8 cellular contexts compared by ENCODE assay signal in genomic region chr11:123740787-123741158, GRCh38. TPM values are rescaled to one million over a fixed set of nuclear protein-coding genes. Genes with fewer than 3 reads are reported as not detected.
A peak's percentile ranks its signal among the peaks of the same experiment; 100 is the strongest.
DNase-seq lines count a peak whose midpoint lies in the region; ATAC-seq and TF ChIP-seq lines count a peak whose summit lies in the region.

No MANE protein-coding gene starts in this region.

- peaks cover 32% of the 10 kb centered on the region for H3K36me3 ChIP-seq in PC-9 (ENCODE audit: low read depth)
- H3K36me3 ChIP-seq in neutrophil: no peaks in the 10 kb centered on the region

- BruUV-seq in PC-9 (replicated peaks; lab: Mats Ljungman, UMichigan): no TSS peak

- peaks cover 36% of the 10 kb centered on the region for H3K79me2 ChIP-seq in PC-9 (ENCODE audit: low read depth)

- ATAC-seq in omental fat pad (ENCODE audit: low FRiP score): no peak

- peak; percentile 24 for DNase-seq in AG20443 (ENCODE audit: low spot score)
- peak; percentile 23 for DNase-seq in GM20000 (ENCODE audit: low spot score)
- peak in 1 of 2 experiments; percentile 1 for DNase-seq in PC-9
- DNase-seq in epithelial cell of proximal tubule (ENCODE audit: low read depth): no peak
- DNase-seq in omental fat pad (ENCODE audit: low spot score): no peak
- DNase-seq in HuH-7.5 (ENCODE audit: low spot score): no peak
- DNase-seq in NCI-H446 (lab: John Stamatoyannopoulos, UW): no peak

- H3K9me3 ChIP-seq in PC-9 (ENCODE audit: insufficient read depth, low read depth): no peaks in the 10 kb centered on the region
- no peaks in the 10 kb centered on the region for H3K9me3 ChIP-seq in neutrophil

- H3K4me1 ChIP-seq in PC-9 (replicated peaks; ENCODE audit: insufficient read depth) (peaks cover 15% of the 10 kb centered on the region), neutrophil (ENCODE audit: control insufficient read depth in 1 of 2, insufficient read depth in 1 of 2, low read depth in 1 of 2, low read length in 1 of 2) (peaks cover 17 to 20% of the 10 kb centered on the region in 2 experiments)

- H3K27me3 ChIP-seq in PC-9 (ENCODE audit: insufficient read depth, low read depth) (0 out of 2 replicates have a peak, but pooled peaks cover 4% of the 10 kb centered on the region), neutrophil (peaks cover 24% of the 10 kb centered on the region)

- TF ChIP-seq CTCF in GM20000 (IDR thresholded peaks at IDR 0.05; ENCODE audit: extremely low read depth, missing control alignments) (no peak), PC-9 (conservative IDR thresholded peaks at IDR 0.05) (no peak), epithelial cell of proximal tubule (conservative IDR thresholded peaks at IDR 0.05; ENCODE audit: low read depth, low read length) (no peak), neutrophil (IDR thresholded peaks at IDR 0.05) (no peak), omental fat pad (IDR thresholded peaks at IDR 0.05) (no peak)

- CTCF ChIA-PET in PC-9 (lab: Charles Lee): no interaction called here

- POLR2A ChIA-PET in PC-9 (lab: Charles Lee; ENCODE audit: unreplicated experiment): no interaction called here

- no peaks in the 10 kb centered on the region for H3K9me2 ChIP-seq in PC-9 (ENCODE audit: insufficient read depth)

- peak overlapping the region; percentile 88 for H3K4me2 ChIP-seq in PC-9

- H3F3A ChIP-seq in PC-9 (ENCODE audit: insufficient read depth, low read depth): no peaks in the 10 kb centered on the region

- peaks cover 11% of the 10 kb centered on the region; the same call in 1 of the 2 replicates for H4K20me1 ChIP-seq in PC-9 (ENCODE audit: insufficient read depth)

- peak overlapping the region; percentile 96 for H2AFZ ChIP-seq in PC-9

- peak overlapping the region; percentile 70 for H3K4me3 ChIP-seq in PC-9
- H3K4me3 ChIP-seq in epithelial cell of proximal tubule (ENCODE audit: low read depth, low read length): peak overlapping the region; percentile 95
- H3K4me3 ChIP-seq in neutrophil (ENCODE audit: low read depth in 1 of 2, low read length in 1 of 2): peak overlapping the region; percentile 71 to 82

- H3K27ac ChIP-seq in PC-9 (peak overlapping the region; percentile 60; the same call in 1 of the 2 replicates), neutrophil (no peak overlapping the region)

- intact Hi-C loops in PC-9 (cut with micrococcal nuclease; ENCODE audit: unreplicated experiment): no loop called here

RNA-seq across cellular contexts. Expression of gene ZNF202, which starts 0.7 kb away (rescaled TPM):
- total RNA-seq in PC-9 (2021) (7.0 and 7.4 TPM in 2 replicates), epithelial cell of proximal tubule (2.2 and 7.5 TPM in 2 replicates), omental fat pad (10 to 100 TPM in 1 of 4 donors, 1 to 10 TPM in 3; 4.1 to 12.6 (median 7.9) TPM)

RNA-seq across cellular contexts. Expression of gene OR6X1, which starts 13.5 kb away (rescaled TPM):
- total RNA-seq in PC-9 (2021) (not detected in 2 replicates), epithelial cell of proximal tubule (not detected in 2 replicates), omental fat pad (not detected)

Comparison
In these comparisons a context has a peak if more than half of its experiments do, and no peak if none do; other contexts are left out.
1. DNase-seq: peak in AG20443 (single experiment) and GM20000 (single experiment); none in epithelial cell of proximal tubule (single experiment), omental fat pad (single experiment), HuH-7.5 (single experiment) and NCI-H446 (0 of 2).
2. Peak in every context shown above with its lines, with median percentiles within 50 percentile points of each other: H3K4me3 ChIP-seq.